ENCODE assay signal across 24 cellular contexts in genomic region chr22:44505796-44506354, GRCh38. TPM values are rescaled to one million over a fixed set of nuclear protein-coding genes. Genes with fewer than 3 reads are reported as not detected.
DNase-seq lines count a peak whose midpoint lies in the region; TF ChIP-seq lines count a peak whose summit lies in the region.
"Had no signal": no experiment of that assay in that cellular context is flagged by ENCODE, and none has a peak within 500 bp of the region (broad histone marks: within the 10 kb centered on the region; RNA-seq: fewer than 3 reads in every experiment).

No MANE protein-coding gene starts in this region.

- H2BK120ac ChIP-seq in mesenchymal stem cell (ENCODE audit: low read depth, low read length): no peak overlapping the region

- H4K91ac ChIP-seq in mesenchymal stem cell (ENCODE audit: low read length): no peak overlapping the region

- H3K36me3 ChIP-seq in colonic mucosa: no peaks in the 10 kb centered on the region
- no peaks in the 10 kb centered on the region for H3K36me3 ChIP-seq in mesenchymal stem cell (ENCODE audit: control insufficient read depth in 1 of 2, insufficient read depth in 2 of 2, low read depth in 1 of 2, low read length in 2 of 2)
- no peaks in the 10 kb centered on the region for H3K36me3 ChIP-seq in left ventricle myocardium inferior
- H3K36me3 ChIP-seq: brain microvascular endothelial cell, heart right ventricle, prostate gland had no signal

- no peaks in the 10 kb centered on the region for H3K4me1 ChIP-seq in colonic mucosa
- no peaks in the 10 kb centered on the region for H3K4me1 ChIP-seq in mesenchymal stem cell (ENCODE audit: control insufficient read depth, insufficient read depth, low read depth, low read length)
- H3K4me1 ChIP-seq in left ventricle myocardium inferior: no peaks in the 10 kb centered on the region
- H3K4me1 ChIP-seq: foreskin keratinocyte, heart right ventricle, prostate gland, testis had no signal

- no peak overlapping the region for H2AK5ac ChIP-seq in mesenchymal stem cell (ENCODE audit: low read length, severe bottlenecking)

- no peak overlapping the region for H3K4ac ChIP-seq in mesenchymal stem cell (ENCODE audit: low read depth in 1 of 2, low read length in 2 of 2)

- H3K9ac ChIP-seq in colonic mucosa (ENCODE audit: low read depth in 2 of 2, low read length in 2 of 2) (no peak overlapping the region), mesenchymal stem cell (ENCODE audit: low read length) (no peak overlapping the region)

- H3K4me3 ChIP-seq in colonic mucosa (no peak overlapping the region), mesenchymal stem cell (ENCODE audit: insufficient read depth in 1 of 2, low read depth in 1 of 2, low read length in 2 of 2) (no peak overlapping the region), left ventricle myocardium inferior (no peak overlapping the region)
- H3K4me3 ChIP-seq: heart right ventricle, prostate gland, testis had no signal

- no peak overlapping the region for H3K18ac ChIP-seq in mesenchymal stem cell (ENCODE audit: low read depth in 1 of 2, low read length in 2 of 2)

- H2AFZ ChIP-seq in mesenchymal stem cell (ENCODE audit: low read depth, low read length): no peak overlapping the region

- peaks cover 20% of the 10 kb centered on the region for H3K9me3 Mint-ChIP-seq in osteocyte (ENCODE audit: unreplicated experiment)
- H3K9me3 Mint-ChIP-seq: activated naive CD4-positive, alpha-beta T cell treated with anti-CD3 and anti-CD28 coated beads for 36 hours; activated T-cell treated with anti-CD3 and anti-CD28 coated beads, Interleukin-2, amount 50 U/mL, for 4 hours had no signal

- no peak overlapping the region for H3K23ac ChIP-seq in mesenchymal stem cell (ENCODE audit: low read length in 2 of 2)

- no peak overlapping the region for H3K4me3 Mint-ChIP-seq in osteocyte (ENCODE audit: unreplicated experiment)
- H3K4me3 Mint-ChIP-seq: activated naive CD4-positive, alpha-beta T cell treated with anti-CD3 and anti-CD28 coated beads for 36 hours; activated T-cell treated with anti-CD3 and anti-CD28 coated beads, Interleukin-2, amount 50 U/mL, for 4 hours; CD8-positive, alpha-beta T cell had no signal

- peaks cover 63% of the 10 kb centered on the region for H3K27me3 Mint-ChIP-seq in osteocyte (ENCODE audit: unreplicated experiment)

- H3K79me1 ChIP-seq in mesenchymal stem cell (replicated peaks; ENCODE audit: low read length, poor library complexity, severe bottlenecking): no peaks in the 10 kb centered on the region

- no peak overlapping the region for H2BK5ac ChIP-seq in mesenchymal stem cell (ENCODE audit: low read depth, low read length, poor library complexity, severe bottlenecking)

- H3K27ac ChIP-seq in colonic mucosa: no peak overlapping the region
- no peak overlapping the region for H3K27ac ChIP-seq in mesenchymal stem cell (ENCODE audit: low read length, poor library complexity, severe bottlenecking)
- H3K27ac ChIP-seq in left ventricle myocardium inferior (replicated peaks): no peak overlapping the region
- H3K27ac ChIP-seq: brain microvascular endothelial cell, epithelial cell of prostate, foreskin keratinocyte, heart right ventricle, prostate gland, testis had no signal

- intact Hi-C loops in colonic mucosa (cut with DNase I): no loop called here
- intact Hi-C loops in left ventricle myocardium inferior (cut with micrococcal nuclease): no loop called here

- no peak for TF ChIP-seq CTCF in colonic mucosa (IDR thresholded peaks at IDR 0.05)
- TF ChIP-seq CTCF in osteocyte (IDR thresholded peaks at IDR 0.05): no peak
- no peak for TF ChIP-seq CTCF in left ventricle myocardium inferior (IDR thresholded peaks at IDR 0.05; ENCODE audit: borderline replicate concordance)

- H3K9me3 ChIP-seq in colonic mucosa (no peaks in the 10 kb centered on the region), mesenchymal stem cell (ENCODE audit: control insufficient read depth, low read length) (peaks cover 10% of the 10 kb centered on the region), left ventricle myocardium inferior (replicated peaks) (peaks cover 10% of the 10 kb centered on the region)
- H3K9me3 ChIP-seq: prostate gland, testis had no signal

- no peaks in the 10 kb centered on the region for H3K27me3 ChIP-seq in colonic mucosa
- peaks cover 4 to 10% of the 10 kb centered on the region in 2 experiments for H3K27me3 ChIP-seq in mesenchymal stem cell (ENCODE audit: control insufficient read depth in 1 of 2, insufficient read depth in 1 of 2, low read length in 2 of 2)
- H3K27me3 ChIP-seq in left ventricle myocardium inferior (ENCODE audit: low read depth): no peaks in the 10 kb centered on the region
- H3K27me3 ChIP-seq: brain microvascular endothelial cell, testis had no signal

- H2BK12ac ChIP-seq in mesenchymal stem cell (ENCODE audit: low read length in 2 of 2): no peak overlapping the region

- H3K4me1 Mint-ChIP-seq in osteocyte (ENCODE audit: unreplicated experiment): no peaks in the 10 kb centered on the region

- 70% methylated on average over 6 of the region's 7 CpGs for WGBS in mesenchymal stem cell

- DNase-seq in NCI-H524 (lab: John Stamatoyannopoulos, UW): peak; percentile 11 to 59
- DNase-seq in NCI-H524 treated with DMSO at 0.1 percent for 48 hours (lab: John Stamatoyannopoulos, UW): no peak
- DNase-seq in M059J (ENCODE audit: low read depth): peak; percentile 40
- DNase-seq in colonic mucosa: peak; percentile 15
- DNase-seq in osteocyte (ENCODE audit: extremely low spot score, unreplicated experiment): peak; percentile 60
- DNase-seq in mesenchymal stem cell: no peak
- DNase-seq in SK-N-DZ (ENCODE audit: low spot score): no peak
- no peak for DNase-seq in left ventricle myocardium inferior
- DNase-seq: activated naive CD4-positive, alpha-beta T cell treated with anti-CD3 and anti-CD28 coated beads for 36 hours; activated T-cell treated with anti-CD3 and anti-CD28 coated beads, Interleukin-2, amount 50 U/mL, for 4 hours; brain microvascular endothelial cell; effector CD8-positive, alpha-beta T cell; foreskin keratinocyte; heart right ventricle; mesendoderm; NCI-H146; NCI-H345; stimulated activated CD4-positive, alpha-beta T cell treated with anti-CD3 and anti-CD28 coated beads, Interleukin-15, amount 100 ng/mL, for 24 hours; stimulated activated naive CD4-positive, alpha-beta T cell treated with Interleukin-2 at 50 U/mL for 16 hours; T-helper 2 cell; testis had no signal

- no peak overlapping the region for H3K14ac ChIP-seq in mesenchymal stem cell (ENCODE audit: low read length in 2 of 2)

- H2BK15ac ChIP-seq in mesenchymal stem cell (ENCODE audit: low read depth, poor library complexity, severe bottlenecking): no peak overlapping the region

- no peak overlapping the region for H3K4me2 ChIP-seq in mesenchymal stem cell (ENCODE audit: low read length, poor library complexity, severe bottlenecking)

- no peak overlapping the region for H3K27ac Mint-ChIP-seq in osteocyte (ENCODE audit: unreplicated experiment)
- H3K27ac Mint-ChIP-seq: activated naive CD4-positive, alpha-beta T cell treated with anti-CD3 and anti-CD28 coated beads for 36 hours; CD8-positive, alpha-beta T cell had no signal

- H3K36me3 Mint-ChIP-seq in osteocyte (ENCODE audit: unreplicated experiment): no peaks in the 10 kb centered on the region
- H3K36me3 Mint-ChIP-seq: CD8-positive, alpha-beta T cell had no signal

- no peak overlapping the region for H4K8ac ChIP-seq in mesenchymal stem cell (ENCODE audit: low read length)

RNA-seq across cellular contexts. Expression of gene RTL6, which starts 7.8 kb away (rescaled TPM):
- total RNA-seq in M059J (2014; rRNA removed; shearing (Covaris generic)): 12.7 and 17.0 TPM in 2 replicates
- total RNA-seq in colonic mucosa: 10 to 100 TPM; 20.2 to 23.8 TPM
- total RNA-seq in osteocyte: 34.1 and 35.5 TPM in 2 replicates
- 10.6 TPM for polyA plus RNA-seq in mesenchymal stem cell (2013, experiment 1 of 2)
- polyA plus RNA-seq in mesenchymal stem cell (2013, experiment 2 of 2): 10.7 TPM
- polyA plus RNA-seq in SK-N-DZ (2014; cell fraction: cytosol; rRNA removed): 32.7 and 35.5 TPM in 2 replicates
- polyA plus RNA-seq in SK-N-DZ (2014; cell fraction: nucleus; rRNA removed): 10.2 and 12.2 TPM in 2 replicates
- 25.0 TPM for total RNA-seq in left ventricle myocardium inferior

Comparison
In these comparisons a context has a peak if more than half of its experiments do, and no peak if none do; other contexts are left out.
1. DNase-seq: peak in NCI-H524 (2 of 2), M059J (single experiment), colonic mucosa (single experiment) and osteocyte (single experiment); none in NCI-H524 treated with DMSO at 0.1 percent for 48 hours (single experiment), mesenchymal stem cell (single experiment), SK-N-DZ (single experiment) and left ventricle myocardium inferior (single experiment).